Comparison of ENCODE assay signal across 8 cellular contexts in genomic region chr10:14736600-14737081, GRCh38. TPM values are rescaled to one million over a fixed set of nuclear protein-coding genes. Genes with fewer than 3 reads are reported as not detected.
DNase-seq lines count a peak whose midpoint lies in the region; ATAC-seq lines count a peak whose summit lies in the region.

No MANE protein-coding gene starts in this region.

- peaks cover 15% of the 10 kb centered on the region; the same call in 1 of the 2 replicates for H3K27me3 ChIP-seq in GM23248 (replicated peaks; ENCODE audit: insufficient read depth)

- H2AFZ ChIP-seq in GM23248, result no peak overlapping the region

- H3K4me2 ChIP-seq in GM23248 (ENCODE audit: unreplicated experiment), result no peak overlapping the region

- H3K27me3 Mint-ChIP-seq in activated naive CD8-positive, alpha-beta T cell treated with anti-CD3 and anti-CD28 coated beads for 36 hours, result no peaks in the 10 kb centered on the region
- no peaks in the 10 kb centered on the region for H3K27me3 Mint-ChIP-seq in stimulated activated naive B cell treated with anti-CD40 and anti-IgM and Interleukin-4, amounts not matched to agents 10 μg/mL and 1 μg/mL and 100 μg/mL, for 72 hours

- no peak overlapping the region for H3K4me3 Mint-ChIP-seq in activated naive CD8-positive, alpha-beta T cell treated with anti-CD3 and anti-CD28 coated beads for 36 hours
- peak overlapping the region; percentile 55 to 68 for H3K4me3 Mint-ChIP-seq in stimulated activated naive B cell treated with anti-CD40 and anti-IgM and Interleukin-4, amounts not matched to agents 10 μg/mL and 1 μg/mL and 100 μg/mL, for 72 hours

- peaks cover 18% of the 10 kb centered on the region for H3K4me1 Mint-ChIP-seq in activated naive CD8-positive, alpha-beta T cell treated with anti-CD3 and anti-CD28 coated beads for 36 hours
- H3K4me1 Mint-ChIP-seq in stimulated activated naive B cell treated with anti-CD40 and anti-IgM and Interleukin-4, amounts not matched to agents 10 μg/mL and 1 μg/mL and 100 μg/mL, for 72 hours, result peaks cover 36 to 68% of the 10 kb centered on the region in 2 donors

- no peak overlapping the region for H3K4me3 ChIP-seq in GM23248

- peaks cover 4% of the 10 kb centered on the region for H3K9me3 Mint-ChIP-seq in activated naive CD8-positive, alpha-beta T cell treated with anti-CD3 and anti-CD28 coated beads for 36 hours
- peaks cover 4 to 6% of the 10 kb centered on the region in 2 donors for H3K9me3 Mint-ChIP-seq in stimulated activated naive B cell treated with anti-CD40 and anti-IgM and Interleukin-4, amounts not matched to agents 10 μg/mL and 1 μg/mL and 100 μg/mL, for 72 hours

- H3K36me3 Mint-ChIP-seq in activated naive CD8-positive, alpha-beta T cell treated with anti-CD3 and anti-CD28 coated beads for 36 hours, result peaks cover 9% of the 10 kb centered on the region
- H3K36me3 Mint-ChIP-seq in stimulated activated naive B cell treated with anti-CD40 and anti-IgM and Interleukin-4, amounts not matched to agents 10 μg/mL and 1 μg/mL and 100 μg/mL, for 72 hours, result peaks cover 5 to 6% of the 10 kb centered on the region in 2 donors

- 6 to 7% methylated on average over 4 of the region's 4 CpGs for WGBS in GM23248 (ENCODE audit: low coverage in 1 of 2, low lambda C conversion rate in 2 of 2, missing lambda C conversion rate in 2 of 2), 2 experiments

- ATAC-seq in stimulated activated naive B cell treated with anti-CD40 and anti-IgM and Interleukin-4, amounts not matched to agents 10 μg/mL and 1 μg/mL and 100 μg/mL, for 72 hours (replicated peaks), result peak; percentile 85 to 86
- no peak for ATAC-seq in HG02610 (IDR thresholded peaks at IDR 0.05; ENCODE audit: unreplicated experiment)
- no peak for ATAC-seq in GM18519 (IDR thresholded peaks at IDR 0.05; ENCODE audit: low FRiP score, unreplicated experiment)

- H3K9me3 ChIP-seq in GM23248 (ENCODE audit: low read depth), result no peaks in the 10 kb centered on the region

- no peaks in the 10 kb centered on the region for H3K36me3 ChIP-seq in GM23248 (ENCODE audit: low read depth)

- no peaks in the 10 kb centered on the region for H4K20me1 ChIP-seq in GM23248 (ENCODE audit: insufficient read depth)

- H3F3A ChIP-seq in GM23248 (ENCODE audit: insufficient read depth), result no peaks in the 10 kb centered on the region

- H3K4me1 ChIP-seq in GM23248 (ENCODE audit: insufficient read depth), result no peaks in the 10 kb centered on the region

- H3K9ac ChIP-seq in GM23248, result no peak overlapping the region

- H3K9me2 ChIP-seq in GM23248 (ENCODE audit: insufficient read depth), result no peaks in the 10 kb centered on the region

- H3K27ac ChIP-seq in GM23248, result no peak overlapping the region

- in situ Hi-C loops in GM23248 (cut with MboI), result no loop called here

- peak overlapping the region; percentile 57 for H3K27ac Mint-ChIP-seq in activated naive CD8-positive, alpha-beta T cell treated with anti-CD3 and anti-CD28 coated beads for 36 hours
- peak overlapping the region; percentile 95 for H3K27ac Mint-ChIP-seq in stimulated activated naive B cell treated with anti-CD40 and anti-IgM and Interleukin-4, amounts not matched to agents 10 μg/mL and 1 μg/mL and 100 μg/mL, for 72 hours

- H3K79me2 ChIP-seq in GM23248 (ENCODE audit: insufficient read depth), result no peaks in the 10 kb centered on the region

- peak; percentile 11 for DNase-seq in GM23248
- DNase-seq in activated naive CD8-positive, alpha-beta T cell treated with anti-CD3 and anti-CD28 coated beads for 36 hours, result no peak
- peak; percentile 59 for DNase-seq in iPS-NIHi7 (ENCODE audit: extremely low spot score)
- peak; percentile 39 for DNase-seq in stimulated activated naive B cell treated with anti-CD40 and anti-IgM and Interleukin-4, amounts not matched to agents 10 μg/mL and 1 μg/mL and 100 μg/mL, for 72 hours
- DNase-seq in iPS-NIHi11 (ENCODE audit: low spot score), result no peak
- DNase-seq in NCI-H526 (lab: John Stamatoyannopoulos, UW), result no peak

RNA-seq across cellular contexts. Expression of gene FAM107B, which starts 38.1 kb away (rescaled TPM):
- total RNA-seq in GM23248 (2014; rRNA removed; shearing (Covaris generic)), result 5.2 and 5.3 TPM in 2 replicates
- polyA plus RNA-seq in GM23248 (2016; fragmentation: Nextera tagmentation; extraction: Ambion mirVana), result 3.4 and 5.2 TPM in 2 replicates
- 100 to 1,000 TPM; 195 to 203 TPM for total RNA-seq in activated naive CD8-positive, alpha-beta T cell treated with anti-CD3 and anti-CD28 coated beads for 36 hours

Comparison
In these comparisons a context has a peak if more than half of its experiments do, and no peak if none do; other contexts are left out.
1. DNase-seq: peak in GM23248 (single experiment), iPS-NIHi7 (single experiment) and stimulated activated naive B cell treated with anti-CD40 and anti-IgM and Interleukin-4, amounts not matched to agents 10 μg/mL and 1 μg/mL and 100 μg/mL, for 72 hours (single experiment); none in activated naive CD8-positive, alpha-beta T cell treated with anti-CD3 and anti-CD28 coated beads for 36 hours (single experiment), iPS-NIHi11 (single experiment) and NCI-H526 (0 of 2).
2. ATAC-seq: peak in stimulated activated naive B cell treated with anti-CD40 and anti-IgM and Interleukin-4, amounts not matched to agents 10 μg/mL and 1 μg/mL and 100 μg/mL, for 72 hours (2 of 2); none in HG02610 (single experiment) and GM18519 (single experiment).
3. RNA of gene FAM107B, which starts 38.1 kb away (total RNA-seq): 195 to 203 TPM in activated naive CD8-positive, alpha-beta T cell treated with anti-CD3 and anti-CD28 coated beads for 36 hours; 5.2 to 5.3 TPM in GM23248; every median in the first group is over 10 times any median in the second.